In the genomic region with DNA sequence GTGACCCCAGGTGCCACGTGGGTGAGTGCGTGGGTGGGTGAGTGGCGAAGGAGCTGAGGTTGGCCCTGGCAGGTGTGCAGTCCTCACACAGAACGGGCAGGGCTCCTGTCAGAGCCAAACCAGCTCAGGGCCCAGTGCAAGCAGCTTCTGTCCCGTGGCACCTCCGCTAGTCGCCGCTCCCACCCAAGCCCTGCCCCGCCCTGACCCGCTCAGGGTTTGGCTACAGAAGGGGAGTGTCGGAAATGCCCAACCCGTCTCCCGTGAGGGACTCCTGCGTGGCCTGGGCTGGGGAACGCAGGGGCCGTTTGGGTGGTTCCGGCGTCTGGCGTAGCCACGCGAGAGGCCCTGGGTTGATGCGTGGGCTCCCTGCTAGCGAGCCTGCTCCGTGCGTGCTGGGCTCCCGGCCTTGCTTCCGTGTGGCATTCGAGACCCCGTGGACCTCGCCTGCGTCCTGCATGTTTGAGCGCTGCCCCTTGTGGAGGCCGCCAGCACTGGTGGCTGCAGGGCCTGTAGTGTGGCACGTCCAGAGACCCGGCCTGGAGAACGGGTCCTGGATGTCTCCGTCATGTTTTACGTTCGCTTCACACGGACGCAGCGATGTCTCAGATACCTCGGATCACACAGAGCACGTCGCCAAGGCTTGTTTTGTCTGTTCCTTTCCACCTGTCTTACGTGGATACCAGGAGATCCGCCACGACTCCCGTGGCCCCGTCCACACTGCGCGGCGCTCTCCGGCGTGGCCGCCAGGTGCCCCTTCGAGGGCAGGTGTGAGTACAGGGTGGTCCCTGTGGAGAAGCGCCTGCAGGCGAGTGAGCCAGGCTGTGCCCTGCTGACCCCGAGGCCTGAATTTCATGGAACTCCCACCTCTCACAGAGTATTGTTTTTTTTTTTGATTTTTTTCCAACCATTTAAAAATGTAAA, we compare ENCODE assay signal across 24 cellular contexts. TPM values are rescaled to one million over a fixed set of nuclear protein-coding genes. Genes with fewer than 3 reads are reported as not detected.
DNase-seq lines count a peak whose midpoint lies in the region; TF ChIP-seq lines count a peak whose summit lies in the region.
"Had no signal": no experiment of that assay in that cellular context is flagged by ENCODE, and none has a peak within 500 bp of the region (broad histone marks: within the 10 kb centered on the region; RNA-seq: fewer than 3 reads in every experiment).

No MANE protein-coding gene starts in this region.

- H3K4me3 ChIP-seq in GM12864 (ENCODE audit: low read depth, low read length) = no peak overlapping the region
- H3K4me3 ChIP-seq in retinal pigment epithelial cell (ENCODE audit: low read length) = no peak overlapping the region
- no peak overlapping the region for H3K4me3 ChIP-seq in coronary artery
- H3K4me3 ChIP-seq in CD4-positive, alpha-beta memory T cell (ENCODE audit: low read length in 2 of 2) = no peak overlapping the region
- H3K4me3 ChIP-seq: esophagus muscularis mucosa, PC-9, tibial nerve had no signal

- intact Hi-C loops in CD4-positive, alpha-beta memory T cell (cut with micrococcal nuclease) = no loop called here

- no peak overlapping the region for H3K27ac ChIP-seq in coronary artery
- H3K27ac ChIP-seq in CD4-positive, alpha-beta memory T cell (ENCODE audit: low read depth, low read length) = no peak overlapping the region
- H3K27ac ChIP-seq: esophagus muscularis mucosa, PC-9, tibial nerve had no signal

- POLR2A ChIA-PET in CD4-positive, alpha-beta memory T cell (lab: Charles Lee; ENCODE audit: partially characterized antibody) = no interaction called here

- DNase-seq in GM12864 (ENCODE audit: low read depth) = no peak
- DNase-seq in chondrocyte (ENCODE audit: low spot score) = no peak
- DNase-seq in retinal pigment epithelial cell (ENCODE audit: low read depth) = no peak
- no peak for DNase-seq in activated effector memory CD4-positive, alpha-beta T cell treated with Interleukin-2 at 50 U/mL for 16 hours
- no peak for DNase-seq in coronary artery (ENCODE audit: low spot score)
- DNase-seq in NCI-H82 (lab: John Stamatoyannopoulos, UW) = no peak
- DNase-seq in CD4-positive, alpha-beta memory T cell = no peak
- DNase-seq: activated CD4-positive, alpha-beta T cell treated with anti-CD3 and anti-CD28 coated beads, Interleukin-2, amount 10 ng/mL, durations not matched to agents 24 days and 14 days; anterior cingulate cortex; Caco-2; effector CD4-positive, alpha-beta T cell; mammary epithelial cell; NCI-H1105; NCI-H2029; NCI-H226; PC-9; retina; stimulated activated naive CD8-positive, alpha-beta T cell treated with anti-CD3 and anti-CD28 coated beads, Interleukin-15, amount 100 ng/mL, for 72 hours; T-helper 2 cell had no signal

- no peaks in the 10 kb centered on the region for H3K27me3 ChIP-seq in CD4-positive, alpha-beta memory T cell (ENCODE audit: insufficient read depth, low read length)
- H3K27me3 ChIP-seq: esophagus muscularis mucosa, tibial nerve had no signal

- CTCF ChIA-PET in CD4-positive, alpha-beta memory T cell (lab: Charles Lee; ENCODE audit: partially characterized antibody) = no interaction called here

- H3K9me3 ChIP-seq in CD4-positive, alpha-beta memory T cell (ENCODE audit: control insufficient read depth in 1 of 2, low read length in 2 of 2) = no peaks in the 10 kb centered on the region
- H3K9me3 ChIP-seq: Caco-2, esophagus muscularis mucosa, tibial nerve had no signal

- H3K36me3 Mint-ChIP-seq in chondrocyte (ENCODE audit: low read depth) = no peaks in the 10 kb centered on the region
- peaks cover 0 to 7% of the 10 kb centered on the region in 2 donors for H3K36me3 Mint-ChIP-seq in CD4-positive, alpha-beta memory T cell
- H3K36me3 Mint-ChIP-seq: activated naive CD4-positive, alpha-beta T cell treated with anti-CD3 and anti-CD28 coated beads, Interleukin-2, amount 50 U/mL, for 24 hours had no signal

- no peaks in the 10 kb centered on the region for H3K4me1 ChIP-seq in CD4-positive, alpha-beta memory T cell (ENCODE audit: insufficient read depth, low read length)

- H3K27ac Mint-ChIP-seq in chondrocyte (ENCODE audit: unreplicated experiment) = no peak overlapping the region
- H3K27ac Mint-ChIP-seq in CD4-positive, alpha-beta memory T cell = no peak overlapping the region
- H3K27ac Mint-ChIP-seq: activated CD4-positive, alpha-beta T cell treated with anti-CD3 and anti-CD28 coated beads, Interleukin-2, amount 10 ng/mL, durations not matched to agents 24 days and 14 days; activated naive CD4-positive, alpha-beta T cell treated with anti-CD3 and anti-CD28 coated beads, Interleukin-2, amount 50 U/mL, for 24 hours; stimulated activated naive CD8-positive, alpha-beta T cell treated with anti-CD3 and anti-CD28 coated beads, Interleukin-15, amount 100 ng/mL, for 72 hours had no signal

- H3K27me3 Mint-ChIP-seq in chondrocyte (ENCODE audit: low read depth) = no peaks in the 10 kb centered on the region
- H3K27me3 Mint-ChIP-seq in CD4-positive, alpha-beta memory T cell = no peaks in the 10 kb centered on the region
- H3K27me3 Mint-ChIP-seq: activated CD4-positive, alpha-beta T cell treated with anti-CD3 and anti-CD28 coated beads, Interleukin-2, amount 10 ng/mL, durations not matched to agents 24 days and 14 days; activated naive CD4-positive, alpha-beta T cell treated with anti-CD3 and anti-CD28 coated beads, Interleukin-2, amount 50 U/mL, for 24 hours; stimulated activated naive CD8-positive, alpha-beta T cell treated with anti-CD3 and anti-CD28 coated beads, Interleukin-15, amount 100 ng/mL, for 72 hours had no signal

- TF ChIP-seq CTCF in GM12864 (IDR thresholded peaks at IDR 0.05; ENCODE audit: low read depth, low read length, missing control alignments) (peak; percentile 5), LNCAP (IDR thresholded peaks at IDR 0.05) (0 out of 2 replicates have a peak, but pooled peaks have one; percentile 17), chondrocyte (IDR thresholded peaks at IDR 0.05) (peak; percentile 38), retinal pigment epithelial cell (conservative IDR thresholded peaks at IDR 0.05; ENCODE audit: low read depth, low read length) (peak; percentile 17), coronary artery (IDR thresholded peaks at IDR 0.05) (no peak)

- H3K4me1 Mint-ChIP-seq in chondrocyte (ENCODE audit: low read depth) = peaks cover 23% of the 10 kb centered on the region
- H3K4me1 Mint-ChIP-seq in CD4-positive, alpha-beta memory T cell = peaks cover 0 to 4% (median under 1%) of the 10 kb centered on the region in 4 donors
- H3K4me1 Mint-ChIP-seq: activated naive CD4-positive, alpha-beta T cell treated with anti-CD3 and anti-CD28 coated beads, Interleukin-2, amount 50 U/mL, for 24 hours had no signal

- no peaks in the 10 kb centered on the region for H3K9me3 Mint-ChIP-seq in chondrocyte (ENCODE audit: low read depth)
- no peaks in the 10 kb centered on the region for H3K9me3 Mint-ChIP-seq in CD4-positive, alpha-beta memory T cell
- H3K9me3 Mint-ChIP-seq: activated CD4-positive, alpha-beta T cell treated with anti-CD3 and anti-CD28 coated beads, Interleukin-2, amount 10 ng/mL, durations not matched to agents 24 days and 14 days; activated naive CD4-positive, alpha-beta T cell treated with anti-CD3 and anti-CD28 coated beads, Interleukin-2, amount 50 U/mL, for 24 hours; stimulated activated naive CD8-positive, alpha-beta T cell treated with anti-CD3 and anti-CD28 coated beads, Interleukin-15, amount 100 ng/mL, for 72 hours had no signal

- H3K36me3 ChIP-seq in CD4-positive, alpha-beta memory T cell (ENCODE audit: insufficient read depth, low read length) = no peaks in the 10 kb centered on the region

- H3K4me3 Mint-ChIP-seq in chondrocyte (ENCODE audit: unreplicated experiment) = no peak overlapping the region
- H3K4me3 Mint-ChIP-seq in CD4-positive, alpha-beta memory T cell = no peak overlapping the region
- H3K4me3 Mint-ChIP-seq: activated CD4-positive, alpha-beta T cell treated with anti-CD3 and anti-CD28 coated beads, Interleukin-2, amount 10 ng/mL, durations not matched to agents 24 days and 14 days; activated naive CD4-positive, alpha-beta T cell treated with anti-CD3 and anti-CD28 coated beads, Interleukin-2, amount 50 U/mL, for 24 hours; stimulated activated naive CD8-positive, alpha-beta T cell treated with anti-CD3 and anti-CD28 coated beads, Interleukin-15, amount 100 ng/mL, for 72 hours had no signal

RNA-seq across cellular contexts. Expression of a gene that starts 10.2 kb away (rescaled TPM):
- 28.8 to 32.0 TPM (median 29.7 TPM) in 3 replicates for total RNA-seq in chondrocyte
- total RNA-seq in CD4-positive, alpha-beta memory T cell = 10 to 100 TPM; 74.0 to 77.4 TPM
- polyA plus RNA-seq in CD4-positive, alpha-beta memory T cell = 10 to 100 TPM in 1 of 2 donors, 1 to 10 TPM in 1; 5.3 to 14.1 TPM

RNA-seq across cellular contexts. Expression of a gene that starts 22.5 kb away (rescaled TPM):
- not detected in 3 replicates for total RNA-seq in chondrocyte
- total RNA-seq in CD4-positive, alpha-beta memory T cell = not detected
- polyA plus RNA-seq in CD4-positive, alpha-beta memory T cell = not detected
- total RNA-seq: activated CD4-positive, alpha-beta T cell treated with anti-CD3 and anti-CD28 coated beads, Interleukin-2, amount 10 ng/mL, durations not matched to agents 24 days and 14 days; Caco-2; esophagus muscularis mucosa; mammary epithelial cell; PC-9; SK-MEL-5; tibial nerve had no signal
- polyA plus RNA-seq: mammary epithelial cell had no signal

RNA-seq across cellular contexts. Expression of a gene that starts 29.1 kb away (rescaled TPM):
- not detected in 3 replicates for total RNA-seq in chondrocyte
- 1 to 10 TPM; 2.4 to 3.2 TPM for total RNA-seq in CD4-positive, alpha-beta memory T cell
- polyA plus RNA-seq in CD4-positive, alpha-beta memory T cell = 1 to 10 TPM; 2.1 to 2.7 TPM
- total RNA-seq: Caco-2, PC-9 had no signal

RNA-seq across cellular contexts. Expression of a gene that starts 32.1 kb away (rescaled TPM):
- total RNA-seq in chondrocyte = 34.1 to 57.1 TPM (median 37.3 TPM) in 3 replicates
- total RNA-seq in CD4-positive, alpha-beta memory T cell = 10 to 100 TPM; 61.4 to 63.3 TPM
- 10 to 100 TPM in 1 of 2 donors, 1 to 10 TPM in 1; 7.2 to 12.5 TPM for polyA plus RNA-seq in CD4-positive, alpha-beta memory T cell

RNA-seq across cellular contexts. Expression of a gene that starts 52.2 kb away (rescaled TPM):
- 15.2 to 19.6 TPM (median 19.6 TPM) in 3 replicates for total RNA-seq in chondrocyte
- total RNA-seq in CD4-positive, alpha-beta memory T cell = 10 to 100 TPM; 22.0 to 25.6 TPM
- 10 to 100 TPM in 1 of 2 donors, 1 to 10 TPM in 1; 6.8 to 17.7 TPM for polyA plus RNA-seq in CD4-positive, alpha-beta memory T cell
